ENCODE assay signal across 8 cellular contexts in the genomic region with DNA sequence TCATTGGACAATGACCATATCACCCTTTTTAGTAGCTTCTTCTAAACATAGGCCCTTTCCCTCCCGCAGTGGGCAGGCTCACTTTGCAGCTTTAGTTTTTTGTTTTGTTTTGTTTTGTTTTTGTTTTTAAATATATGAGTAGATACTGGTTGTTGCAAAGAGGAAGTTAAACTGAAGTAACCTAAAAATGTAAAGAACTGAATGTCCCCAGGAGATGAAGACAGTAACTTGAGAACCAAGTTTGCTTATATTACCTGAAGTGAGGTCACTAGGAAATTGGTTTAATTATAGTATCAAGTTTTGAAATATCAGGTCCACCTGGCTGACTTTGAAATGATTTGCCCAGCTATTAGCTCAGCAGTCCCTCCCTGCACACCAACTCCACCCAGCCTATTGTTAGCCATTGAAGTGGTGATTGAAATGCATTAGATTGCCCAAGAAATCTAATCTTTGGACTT. TPM values are rescaled to one million over a fixed set of nuclear protein-coding genes. Genes with fewer than 3 reads are reported as not detected.
DNase-seq lines count a peak whose midpoint lies in the region; ATAC-seq and TF ChIP-seq lines count a peak whose summit lies in the region.

No MANE protein-coding gene starts in this region.

- ATAC-seq in GM21786 (IDR thresholded peaks at IDR 0.05; ENCODE audit: unreplicated experiment) (peak; percentile 52), memory B cell (ENCODE audit: low read depth) (peak; percentile 48), GM18870 (IDR thresholded peaks at IDR 0.05; ENCODE audit: unreplicated experiment) (no peak)

- H3K27ac Mint-ChIP-seq in CD8-positive, alpha-beta memory T cell, result peak overlapping the region; percentile 95 to 98 (median 98)
- H3K27ac Mint-ChIP-seq in memory B cell, result peak overlapping the region; percentile 100

- H3K36me3 Mint-ChIP-seq in CD8-positive, alpha-beta memory T cell, result peaks cover 7 to 28% (median 9%) of the 10 kb centered on the region in 3 donors
- H3K36me3 Mint-ChIP-seq in memory B cell, result peaks cover 29% of the 10 kb centered on the region

- CTCF ChIA-PET in CD8-positive, alpha-beta memory T cell (lab: Charles Lee), result no interaction called here
- CTCF ChIA-PET in RWPE1 (lab: Yijun Ruan, JAX), result no interaction called here

- H3K4me3 ChIP-seq in CD8-positive, alpha-beta memory T cell (ENCODE audit: low read length), result peak overlapping the region; percentile 53

- no peak overlapping the region for H3K27ac ChIP-seq in CD8-positive, alpha-beta memory T cell (ENCODE audit: low read depth, low read length)
- H3K27ac ChIP-seq in RWPE1, result peak overlapping the region; percentile 52; the same call in 1 of the 2 replicates

- DNase-seq in CD8-positive, alpha-beta memory T cell, result no peak
- DNase-seq in RWPE1 (ENCODE audit: low spot score) (no peak), memory B cell (ENCODE audit: low spot score in 2 of 2) (no peak), MV-4-11 (lab: John Stamatoyannopoulos, UW) (no peak), NCI-H524 (lab: John Stamatoyannopoulos, UW) (no peak), NCI-H82 treated with DMSO at 0.1 percent for 48 hours (lab: John Stamatoyannopoulos, UW; ENCODE audit: unreplicated experiment) (no peak)

- H3K36me3 ChIP-seq in CD8-positive, alpha-beta memory T cell (ENCODE audit: insufficient read depth, low read length), result peaks cover 4% of the 10 kb centered on the region

- no peaks in the 10 kb centered on the region for H3K27me3 Mint-ChIP-seq in CD8-positive, alpha-beta memory T cell
- H3K27me3 Mint-ChIP-seq in memory B cell, result no peaks in the 10 kb centered on the region

- TF ChIP-seq CTCF in RWPE1 (conservative IDR thresholded peaks at IDR 0.05; ENCODE audit: low read depth), result no peak

- H3K4me3 Mint-ChIP-seq in CD8-positive, alpha-beta memory T cell, result peak overlapping the region; percentile 44 to 93 (median 85)
- peak overlapping the region; percentile 33 for H3K4me3 Mint-ChIP-seq in memory B cell

- H3K9me3 ChIP-seq in CD8-positive, alpha-beta memory T cell (ENCODE audit: low read length), result no peaks in the 10 kb centered on the region

- H3K4me1 Mint-ChIP-seq in CD8-positive, alpha-beta memory T cell, result peaks cover 84 to 96% (median 93%) of the 10 kb centered on the region in 3 donors
- peaks cover 62% of the 10 kb centered on the region for H3K4me1 Mint-ChIP-seq in memory B cell

- H3K27me3 ChIP-seq in CD8-positive, alpha-beta memory T cell (ENCODE audit: insufficient read depth, low read length, poor library complexity, severe bottlenecking), result no peaks in the 10 kb centered on the region

- no peaks in the 10 kb centered on the region for H3K9me3 Mint-ChIP-seq in CD8-positive, alpha-beta memory T cell
- H3K9me3 Mint-ChIP-seq in memory B cell, result no peaks in the 10 kb centered on the region

- peaks cover 95% of the 10 kb centered on the region for H3K4me1 ChIP-seq in CD8-positive, alpha-beta memory T cell (ENCODE audit: insufficient read depth, low read length)

- POLR2A ChIA-PET in CD8-positive, alpha-beta memory T cell (lab: Charles Lee), result interaction anchor here (0.7 to 1.1 kb wide), 2 partner anchors 10 to 17 kb away, joined by 3 to 5 read pairs; no protein-coding TSS in a partner anchor
- POLR2A ChIA-PET in RWPE1 (lab: Yijun Ruan, JAX; ENCODE audit: low non-redundant PET), result no interaction called here

RNA-seq across cellular contexts. Expression of a gene that starts 18.2 kb away (rescaled TPM):
- 100 to 1,000 TPM; 144 to 146 TPM for total RNA-seq in CD8-positive, alpha-beta memory T cell
- 340 TPM for polyA plus RNA-seq in CD8-positive, alpha-beta memory T cell

RNA-seq across cellular contexts. Expression of a gene that starts 58.6 kb away (rescaled TPM):
- 1 to 10 TPM; 5.6 to 5.9 TPM for total RNA-seq in CD8-positive, alpha-beta memory T cell
- polyA plus RNA-seq in CD8-positive, alpha-beta memory T cell, result 2.3 TPM
